9 cellular contexts compared by ENCODE assay signal in genomic region chr16:71626018-71626857, GRCh38. TPM values are rescaled to one million over a fixed set of nuclear protein-coding genes. Genes with fewer than 3 reads are reported as not detected.
A peak's percentile ranks its signal among the peaks of the same experiment; 100 is the strongest.
DNase-seq lines count a peak whose midpoint lies in the region; ATAC-seq, FAIRE-seq and TF ChIP-seq lines count a peak whose summit lies in the region.
"Had no signal": no experiment of that assay in that cellular context is flagged by ENCODE, and none has a peak within 500 bp of the region (broad histone marks: within the 10 kb centered on the region; RNA-seq: fewer than 3 reads in every experiment).

TSS of gene MARVELD3 (plus strand) at chr16:71626184. CDS start at chr16:71626230, 46 bp downstream.

- peaks cover 8% of the 10 kb centered on the region for H3K27me3 Mint-ChIP-seq in astrocyte (ENCODE audit: low read depth, unreplicated experiment)
- peaks cover 27% of the 10 kb centered on the region for H3K27me3 Mint-ChIP-seq in stimulated activated naive CD8-positive, alpha-beta T cell treated with anti-CD3 and anti-CD28 coated beads, Interleukin-15, amount 100 ng/mL, for 72 hours

- H3K4me1 Mint-ChIP-seq in astrocyte (ENCODE audit: low read depth, unreplicated experiment) = peaks cover 18% of the 10 kb centered on the region
- peaks cover 9% of the 10 kb centered on the region for H3K4me1 Mint-ChIP-seq in stimulated activated naive CD8-positive, alpha-beta T cell treated with anti-CD3 and anti-CD28 coated beads, Interleukin-15, amount 100 ng/mL, for 72 hours

- H3K4me3 ChIP-seq in GM12875 (ENCODE audit: low read depth, low read length) = peak within 1 kb of the TSS; percentile 35
- peak within 1 kb of the TSS; percentile 5 for H3K4me3 ChIP-seq in astrocyte (ENCODE audit: insufficient read depth, low read depth, low read length)
- peak within 1 kb of the TSS; percentile 64 to 69 for H3K4me3 ChIP-seq in kidney (ENCODE audit: low read length in 2 of 2)

- no peaks in the 10 kb centered on the region for H3K36me3 Mint-ChIP-seq in astrocyte (ENCODE audit: low read depth, unreplicated experiment)

- H3K36me3 ChIP-seq in astrocyte (ENCODE audit: insufficient read depth, low read length) (no peaks in the 10 kb centered on the region), kidney (ENCODE audit: control insufficient read depth in 1 of 2, insufficient read depth in 2 of 2, low read length in 2 of 2) (no peaks in the 10 kb centered on the region)

- H3K4me3 Mint-ChIP-seq in astrocyte (ENCODE audit: unreplicated experiment) = peak within 1 kb of the TSS; percentile 62
- peak within 1 kb of the TSS; percentile 65 for H3K4me3 Mint-ChIP-seq in stimulated activated naive CD8-positive, alpha-beta T cell treated with anti-CD3 and anti-CD28 coated beads, Interleukin-15, amount 100 ng/mL, for 72 hours

- peak; percentile 40 for ATAC-seq in stimulated activated naive CD8-positive, alpha-beta T cell treated with anti-CD3 and anti-CD28 coated beads, Interleukin-15, amount 100 ng/mL, for 72 hours
- ATAC-seq in HG03354 (IDR thresholded peaks at IDR 0.05; ENCODE audit: poor library complexity, severe bottlenecking, unreplicated experiment) = no peak

- peak within 1 kb of the TSS; percentile 77 for H3K4me2 ChIP-seq in astrocyte (ENCODE audit: low read length)

- H3K27ac ChIP-seq in astrocyte (ENCODE audit: low read depth, low read length) = no peak within 1 kb of the TSS
- H3K27ac ChIP-seq in kidney (ENCODE audit: low read depth in 2 of 2, low read length in 2 of 2) = peak within 1 kb of the TSS; percentile 45 to 76

- TF ChIP-seq CTCF in GM12875 (IDR thresholded peaks at IDR 0.05; ENCODE audit: borderline replicate concordance, insufficient read depth, low read depth, low read length) = no peak
- TF ChIP-seq CTCF in astrocyte (IDR thresholded peaks at IDR 0.05; ENCODE audit: insufficient read depth, low read depth, low read length) = no peak
- no peak for TF ChIP-seq CTCF in kidney (IDR thresholded peaks at IDR 0.05; ENCODE audit: borderline replicate concordance, extremely low read depth, insufficient read depth)

- intact Hi-C loops in kidney (cut with DNase I) = no loop called here

- H3K9me3 ChIP-seq in astrocyte (ENCODE audit: insufficient read depth, low read depth, low read length) (no peaks in the 10 kb centered on the region), kidney (ENCODE audit: control insufficient read depth in 1 of 2, low read length in 2 of 2) (no peaks in the 10 kb centered on the region)

- peak; percentile 83 for DNase-seq in NCI-H510A treated with DMSO at 0.1 percent for 48 hours (lab: John Stamatoyannopoulos, UW)
- DNase-seq in astrocyte (ENCODE audit: low read depth) = no peak
- DNase-seq in kidney = peak; percentile 93
- peak; percentile 21 for DNase-seq in stimulated activated naive CD8-positive, alpha-beta T cell treated with anti-CD3 and anti-CD28 coated beads, Interleukin-15, amount 100 ng/mL, for 72 hours
- DNase-seq in globus pallidus (ENCODE audit: low spot score) = no peak
- DNase-seq in GM19240 (ENCODE audit: insufficient read length, low spot score) = no peak

- peak within 1 kb of the TSS; percentile 69 for H2AFZ ChIP-seq in astrocyte (ENCODE audit: low read depth, low read length)

- peaks cover 16% of the 10 kb centered on the region for H3K27me3 ChIP-seq in astrocyte (ENCODE audit: insufficient read depth, low read length)

- H3K9ac ChIP-seq in astrocyte (ENCODE audit: low read length) (no peak within 1 kb of the TSS), kidney (ENCODE audit: low read length in 2 of 2) (peak within 1 kb of the TSS; percentile 32 to 58)

- H3K4me1 ChIP-seq in astrocyte (ENCODE audit: insufficient read depth, low read length) (peaks cover 6% of the 10 kb centered on the region), kidney (ENCODE audit: control insufficient read depth in 1 of 2, insufficient read depth in 1 of 2, low read depth in 1 of 2, low read length in 2 of 2) (peaks cover 0 to 11% of the 10 kb centered on the region in 2 donors)

- H3K27ac Mint-ChIP-seq in astrocyte (ENCODE audit: unreplicated experiment) = no peak within 1 kb of the TSS
- H3K27ac Mint-ChIP-seq in stimulated activated naive CD8-positive, alpha-beta T cell treated with anti-CD3 and anti-CD28 coated beads, Interleukin-15, amount 100 ng/mL, for 72 hours = peak within 1 kb of the TSS in 1 of 2 donors; percentile 74

- FAIRE-seq in astrocyte (lab: Jason Lieb, UNC) (no peak), kidney (lab: Jason Lieb, UNC) (no peak)

- H4K20me1 ChIP-seq in astrocyte (ENCODE audit: insufficient read depth, low read length) = no peaks in the 10 kb centered on the region

- H3K79me2 ChIP-seq in astrocyte (ENCODE audit: insufficient read depth, low read length) = no peaks in the 10 kb centered on the region

- peaks cover 3% of the 10 kb centered on the region for H3K9me3 Mint-ChIP-seq in astrocyte (ENCODE audit: unreplicated experiment)
- no peaks in the 10 kb centered on the region for H3K9me3 Mint-ChIP-seq in stimulated activated naive CD8-positive, alpha-beta T cell treated with anti-CD3 and anti-CD28 coated beads, Interleukin-15, amount 100 ng/mL, for 72 hours

RNA-seq across cellular contexts. Expression of gene MARVELD3, which starts in this region (rescaled TPM):
- total RNA-seq in astrocyte (0.89 and 1.4 TPM in 2 replicates), kidney (10.3 TPM)
- 10.6 TPM for polyA plus RNA-seq in kidney (ENCODE audit: insufficient read depth, low read depth, low replicate concordance)
- total RNA-seq: NCI-H460 had no signal

Comparison
In these comparisons a context has a peak if more than half of its experiments do, and no peak if none do; other contexts are left out.
1. H3K4me3 ChIP-seq: peak in every context shown above with its lines; median percentile 66 in kidney; 35 in GM12875; 5 in astrocyte.
2. DNase-seq: peak in NCI-H510A treated with DMSO at 0.1 percent for 48 hours (single experiment), kidney (single experiment) and stimulated activated naive CD8-positive, alpha-beta T cell treated with anti-CD3 and anti-CD28 coated beads, Interleukin-15, amount 100 ng/mL, for 72 hours (2 of 2); none in astrocyte (single experiment), globus pallidus (single experiment) and GM19240 (single experiment).